In the genomic region with DNA sequence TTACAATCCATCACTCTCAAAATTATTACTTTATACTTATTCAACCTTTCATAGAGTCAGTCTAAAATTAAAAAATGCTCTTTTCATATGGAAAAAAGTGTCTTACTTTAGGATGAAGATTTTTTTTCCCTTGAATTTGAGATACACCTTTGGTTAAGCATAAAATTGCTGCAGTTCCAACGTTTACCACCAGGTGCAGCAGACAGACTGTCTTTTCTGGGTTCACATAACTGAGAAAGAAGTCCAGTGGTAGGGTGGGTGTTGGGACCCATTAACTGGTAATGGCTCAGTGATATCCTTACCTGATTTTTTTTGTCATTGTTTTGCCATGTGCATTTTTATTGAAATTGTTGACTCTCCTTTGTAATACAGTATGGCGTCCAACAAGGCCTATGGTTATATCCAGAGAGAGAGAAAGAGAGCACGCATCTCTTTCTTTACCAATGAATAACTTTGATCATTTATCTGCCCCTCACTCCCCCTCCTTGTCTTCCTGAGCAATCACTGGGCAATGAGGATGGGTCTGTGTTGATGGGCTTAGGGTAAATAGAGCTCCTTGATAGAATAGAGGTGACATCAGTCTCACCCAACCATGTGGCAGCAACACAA, we compare ENCODE assay signal across 9 cellular contexts.
A peak's percentile ranks its signal among the peaks of the same experiment; 100 is the strongest.
DNase-seq lines count a peak whose midpoint lies in the region; ATAC-seq and TF ChIP-seq lines count a peak whose summit lies in the region.
"Had no signal": no experiment of that assay in that cellular context is flagged by ENCODE, and none has a peak within 500 bp of the region (broad histone marks: within the 10 kb centered on the region; RNA-seq: fewer than 3 reads in every experiment).

No MANE protein-coding gene starts in this region.

- in situ Hi-C loops in astrocyte of the cerebellum (cut with HindIII; ENCODE audit: low sequenced_read_pairs) = no loop called here

- H3K4me1 Mint-ChIP-seq in neural progenitor cell = peaks cover 20% of the 10 kb centered on the region
- H3K4me1 Mint-ChIP-seq: CD4-positive, CD25-positive, alpha-beta regulatory T cell had no signal

- no peak for ATAC-seq in omental fat pad (ENCODE audit: low FRiP score)

- no peak overlapping the region for H3K4me3 Mint-ChIP-seq in neural progenitor cell
- H3K4me3 Mint-ChIP-seq: CD4-positive, CD25-positive, alpha-beta regulatory T cell had no signal

- peaks cover 10% of the 10 kb centered on the region for H3K4me1 ChIP-seq in KMS-11 (ENCODE audit: low read depth, poor library complexity, severe bottlenecking)
- H3K4me1 ChIP-seq in neural progenitor cell = peaks cover 12% of the 10 kb centered on the region
- H3K4me1 ChIP-seq in effector memory CD4-positive, alpha-beta T cell (ENCODE audit: control insufficient read depth, insufficient read depth, low read length, poor library complexity, severe bottlenecking) = no peaks in the 10 kb centered on the region

- no peaks in the 10 kb centered on the region for H3K27me3 Mint-ChIP-seq in neural progenitor cell (ENCODE audit: insufficient read depth, low read depth)
- H3K27me3 Mint-ChIP-seq: CD4-positive, CD25-positive, alpha-beta regulatory T cell had no signal

- no peaks in the 10 kb centered on the region for H3F3A ChIP-seq in neural progenitor cell (ENCODE audit: low read depth)

- DNase-seq in NCI-H146 (lab: John Stamatoyannopoulos, UW) (peak; percentile 2), NCI-H146 treated with DMSO at 0.1 percent for 48 hours (lab: John Stamatoyannopoulos, UW; ENCODE audit: unreplicated experiment) (no peak), astrocyte of the cerebellum (ENCODE audit: low read depth) (no peak), neural progenitor cell (ENCODE audit: low spot score) (peak; percentile 54), omental fat pad (ENCODE audit: low spot score) (no peak)
- no peak for DNase-seq in activated CD8-positive, alpha-beta memory T cell treated with anti-CD3 and anti-CD28 coated beads for 24 hours
- no peak for DNase-seq in effector memory CD4-positive, alpha-beta T cell

- H3K4me3 ChIP-seq in KMS-11 (IDR thresholded peaks at IDR 0.05; ENCODE audit: insufficient read depth, low read depth, low read length) (no peak overlapping the region), astrocyte of the cerebellum (ENCODE audit: low read depth, low read length) (no peak overlapping the region), neural progenitor cell (no peak overlapping the region)
- H3K4me3 ChIP-seq in effector memory CD4-positive, alpha-beta T cell (ENCODE audit: insufficient read depth, low read depth, low read length, poor library complexity, severe bottlenecking) = no peak overlapping the region

- no peaks in the 10 kb centered on the region for H3K27me3 ChIP-seq in KMS-11 (ENCODE audit: insufficient read depth, low read depth)
- H3K27me3 ChIP-seq in neural progenitor cell = no peaks in the 10 kb centered on the region
- H3K27me3 ChIP-seq in effector memory CD4-positive, alpha-beta T cell (replicated peaks; ENCODE audit: control insufficient read depth, insufficient read depth, low read length, poor library complexity, severe bottlenecking) = no peaks in the 10 kb centered on the region

- H3K9me3 Mint-ChIP-seq in neural progenitor cell = no peaks in the 10 kb centered on the region

- peaks cover 14% of the 10 kb centered on the region for H3K36me3 Mint-ChIP-seq in neural progenitor cell
- H3K36me3 Mint-ChIP-seq: CD4-positive, CD25-positive, alpha-beta regulatory T cell had no signal

- peak; percentile 91 for TF ChIP-seq CTCF in KMS-11 (conservative IDR thresholded peaks at IDR 0.05; ENCODE audit: low read depth, low read length)
- TF ChIP-seq CTCF in astrocyte of the cerebellum (IDR thresholded peaks at IDR 0.05; ENCODE audit: low read depth, low read length, missing control alignments) = peak; percentile 56
- peak; percentile 72 for TF ChIP-seq CTCF in neural progenitor cell (IDR thresholded peaks at IDR 0.05)
- no peak for TF ChIP-seq CTCF in omental fat pad (IDR thresholded peaks at IDR 0.05)

- no peaks in the 10 kb centered on the region for H3K9me3 ChIP-seq in neural progenitor cell (ENCODE audit: low read depth)
- H3K9me3 ChIP-seq in effector memory CD4-positive, alpha-beta T cell (ENCODE audit: control insufficient read depth, low read length) = no peaks in the 10 kb centered on the region

- no peak overlapping the region for H3K27ac Mint-ChIP-seq in neural progenitor cell
- H3K27ac Mint-ChIP-seq: CD4-positive, CD25-positive, alpha-beta regulatory T cell had no signal

- H4K20me1 ChIP-seq in KMS-11 (ENCODE audit: insufficient read depth) (no peaks in the 10 kb centered on the region), neural progenitor cell (ENCODE audit: low read depth) (no peaks in the 10 kb centered on the region)

- no peak overlapping the region for H3K9ac ChIP-seq in KMS-11
- H3K9ac ChIP-seq in neural progenitor cell = no peak overlapping the region

- no peak overlapping the region for H2AFZ ChIP-seq in KMS-11 (ENCODE audit: low read depth)
- H2AFZ ChIP-seq in neural progenitor cell (replicated peaks) = no peak overlapping the region

- no peak overlapping the region for H3K4me2 ChIP-seq in KMS-11
- H3K4me2 ChIP-seq in neural progenitor cell = no peak overlapping the region

- no peak overlapping the region for H3K27ac ChIP-seq in KMS-11
- H3K27ac ChIP-seq in neural progenitor cell = no peak overlapping the region
- H3K27ac ChIP-seq in effector memory CD4-positive, alpha-beta T cell (ENCODE audit: insufficient read depth, low read length, poor library complexity, severe bottlenecking) = no peak overlapping the region

- H3K79me2 ChIP-seq in KMS-11 (ENCODE audit: insufficient read depth, low read depth) (no peaks in the 10 kb centered on the region; the same call in 1 of the 2 replicates), neural progenitor cell (ENCODE audit: low read depth) (peaks cover 36% of the 10 kb centered on the region)

- no peaks in the 10 kb centered on the region for H3K36me3 ChIP-seq in KMS-11 (ENCODE audit: insufficient read depth)
- H3K36me3 ChIP-seq in neural progenitor cell = no peaks in the 10 kb centered on the region
- no peaks in the 10 kb centered on the region for H3K36me3 ChIP-seq in effector memory CD4-positive, alpha-beta T cell (ENCODE audit: control insufficient read depth, insufficient read depth, low read length)

Comparison
In these comparisons a context has a peak if more than half of its experiments do, and no peak if none do; other contexts are left out.
1. DNase-seq: peak in NCI-H146 (single experiment) and neural progenitor cell (single experiment); none in NCI-H146 treated with DMSO at 0.1 percent for 48 hours (single experiment), astrocyte of the cerebellum (single experiment), omental fat pad (single experiment), activated CD8-positive, alpha-beta memory T cell treated with anti-CD3 and anti-CD28 coated beads for 24 hours (single experiment) and effector memory CD4-positive, alpha-beta T cell (0 of 3).
2. CTCF ChIP-seq: peak in KMS-11 (single experiment), astrocyte of the cerebellum (single experiment) and neural progenitor cell (single experiment); none in omental fat pad (0 of 3).